Comparison of ENCODE assay signal across 9 cellular contexts in genomic region chr3:160226740-160227048, GRCh38. TPM values are rescaled to one million over a fixed set of nuclear protein-coding genes. Genes with fewer than 3 reads are reported as not detected.
DNase-seq lines count a peak whose midpoint lies in the region; ATAC-seq and TF ChIP-seq lines count a peak whose summit lies in the region.
"Had no signal": no experiment of that assay in that cellular context is flagged by ENCODE, and none has a peak within 500 bp of the region (broad histone marks: within the 10 kb centered on the region; RNA-seq: fewer than 3 reads in every experiment).

No MANE protein-coding gene starts in this region.

- no peaks in the 10 kb centered on the region for H3K36me3 ChIP-seq in kidney epithelial cell (ENCODE audit: control insufficient read depth, insufficient read depth, low read length)
- no peaks in the 10 kb centered on the region for H3K36me3 ChIP-seq in body of pancreas (replicated peaks in 1 of 2; ENCODE audit: insufficient read depth in 1 of 2, low read depth in 2 of 2)
- H3K36me3 ChIP-seq: thyroid gland had no signal

- 18 to 23% methylated on average over 5 to 12 of the region's 12 CpGs for WGBS in body of pancreas, 2 donors

- H3K4me3 ChIP-seq in kidney epithelial cell (ENCODE audit: low read depth, low read length): peak overlapping the region; percentile 12
- no peak overlapping the region for H3K4me3 ChIP-seq in body of pancreas

- H3K27ac ChIP-seq in body of pancreas: no peak overlapping the region
- H3K27ac ChIP-seq: thyroid gland had no signal

- peaks cover 21% of the 10 kb centered on the region for H3K4me1 ChIP-seq in body of pancreas

- H3K36me3 Mint-ChIP-seq in T-helper 1 cell treated with Interleukin-12 subunit alpha and Interleukin-12 subunit beta and Interleukin-4 antibody, amounts not matched to agents 30 μg/mL and 1 μg/mL, for 36 hours (ENCODE audit: low read depth): peaks cover 4% of the 10 kb centered on the region
- no peaks in the 10 kb centered on the region for H3K36me3 Mint-ChIP-seq in activated naive CD8-positive, alpha-beta T cell
- H3K36me3 Mint-ChIP-seq in stimulated activated naive CD8-positive, alpha-beta T cell treated with anti-CD3 and anti-CD28 coated beads, Interleukin-15, Interleukin-2, amounts not matched to agents 100 ng/mL and 50 ng/mL, for 24 hours (ENCODE audit: low read depth): no peaks in the 10 kb centered on the region

- H3K4me3 Mint-ChIP-seq in T-helper 1 cell treated with Interleukin-12 subunit alpha and Interleukin-12 subunit beta and Interleukin-4 antibody, amounts not matched to agents 30 μg/mL and 1 μg/mL, for 36 hours: peak overlapping the region; percentile 85
- H3K4me3 Mint-ChIP-seq in activated naive CD8-positive, alpha-beta T cell: peak overlapping the region; percentile 86
- peak overlapping the region; percentile 77 for H3K4me3 Mint-ChIP-seq in stimulated activated naive CD8-positive, alpha-beta T cell treated with anti-CD3 and anti-CD28 coated beads, Interleukin-15, Interleukin-2, amounts not matched to agents 100 ng/mL and 50 ng/mL, for 24 hours

- TF ChIP-seq CTCF in kidney epithelial cell (IDR thresholded peaks at IDR 0.05; ENCODE audit: insufficient read depth, low read length, poor library complexity, severe bottlenecking) (no peak), body of pancreas (IDR thresholded peaks at IDR 0.05) (no peak)

- TF ChIP-seq POLR2A in body of pancreas (IDR thresholded peaks at IDR 0.05): no peak

- H3K27ac Mint-ChIP-seq in T-helper 1 cell treated with Interleukin-12 subunit alpha and Interleukin-12 subunit beta and Interleukin-4 antibody, amounts not matched to agents 30 μg/mL and 1 μg/mL, for 36 hours: no peak overlapping the region
- no peak overlapping the region for H3K27ac Mint-ChIP-seq in activated naive CD8-positive, alpha-beta T cell
- H3K27ac Mint-ChIP-seq in stimulated activated naive CD8-positive, alpha-beta T cell treated with anti-CD3 and anti-CD28 coated beads, Interleukin-15, Interleukin-2, amounts not matched to agents 100 ng/mL and 50 ng/mL, for 24 hours: peak overlapping the region; percentile 61

- intact Hi-C loops in body of pancreas (cut with DNase I): no loop called here

- no peak for ATAC-seq in left lobe of liver
- no peak for ATAC-seq in body of pancreas

- H3K9me3 Mint-ChIP-seq in T-helper 1 cell treated with Interleukin-12 subunit alpha and Interleukin-12 subunit beta and Interleukin-4 antibody, amounts not matched to agents 30 μg/mL and 1 μg/mL, for 36 hours: no peaks in the 10 kb centered on the region
- no peaks in the 10 kb centered on the region for H3K9me3 Mint-ChIP-seq in activated naive CD8-positive, alpha-beta T cell (ENCODE audit: low read depth)
- no peaks in the 10 kb centered on the region for H3K9me3 Mint-ChIP-seq in stimulated activated naive CD8-positive, alpha-beta T cell treated with anti-CD3 and anti-CD28 coated beads, Interleukin-15, Interleukin-2, amounts not matched to agents 100 ng/mL and 50 ng/mL, for 24 hours

- DNase-seq in T-helper 1 cell: no peak
- DNase-seq in kidney epithelial cell (ENCODE audit: low read depth): no peak
- DNase-seq in left lobe of liver (ENCODE audit: low spot score): no peak
- DNase-seq in body of pancreas: no peak
- DNase-seq in activated CD4-positive, alpha-beta T cell treated with anti-CD3 and anti-CD28 coated beads, Interleukin-2, amount 50 U/mL, for 4 hours: no peak

- H3K27me3 ChIP-seq in kidney epithelial cell (ENCODE audit: control insufficient read depth, insufficient read depth, low read length) (peaks cover 31% of the 10 kb centered on the region), body of pancreas (peaks cover 0 to 17% of the 10 kb centered on the region in 2 donors)

- H3K4me1 Mint-ChIP-seq in T-helper 1 cell treated with Interleukin-12 subunit alpha and Interleukin-12 subunit beta and Interleukin-4 antibody, amounts not matched to agents 30 μg/mL and 1 μg/mL, for 36 hours (ENCODE audit: low read depth): peaks cover 17% of the 10 kb centered on the region
- peaks cover 21% of the 10 kb centered on the region for H3K4me1 Mint-ChIP-seq in activated naive CD8-positive, alpha-beta T cell (ENCODE audit: low read depth)
- peaks cover 16% of the 10 kb centered on the region for H3K4me1 Mint-ChIP-seq in stimulated activated naive CD8-positive, alpha-beta T cell treated with anti-CD3 and anti-CD28 coated beads, Interleukin-15, Interleukin-2, amounts not matched to agents 100 ng/mL and 50 ng/mL, for 24 hours (ENCODE audit: low read depth)

- peaks cover 65% of the 10 kb centered on the region for H3K27me3 Mint-ChIP-seq in T-helper 1 cell treated with Interleukin-12 subunit alpha and Interleukin-12 subunit beta and Interleukin-4 antibody, amounts not matched to agents 30 μg/mL and 1 μg/mL, for 36 hours (ENCODE audit: low read depth)
- peaks cover 37% of the 10 kb centered on the region for H3K27me3 Mint-ChIP-seq in activated naive CD8-positive, alpha-beta T cell
- H3K27me3 Mint-ChIP-seq in stimulated activated naive CD8-positive, alpha-beta T cell treated with anti-CD3 and anti-CD28 coated beads, Interleukin-15, Interleukin-2, amounts not matched to agents 100 ng/mL and 50 ng/mL, for 24 hours: peaks cover 68% of the 10 kb centered on the region

- H3K9me3 ChIP-seq in body of pancreas: no peaks in the 10 kb centered on the region
- H3K9me3 ChIP-seq: thyroid gland had no signal

RNA-seq across cellular contexts. Expression of gene C3orf80, which starts 1.5 kb away (rescaled TPM):
- total RNA-seq in kidney epithelial cell (1.2 TPM in 2 replicates), left lobe of liver (0.10 TPM), body of pancreas (1 to 10 TPM in 1 of 2 donors, under 1 TPM in 1; 0.52 to 1.3 TPM)
